1 cellular context compared by ENCODE assay signal in genomic region chr10:97640174-97640867, GRCh38.
A peak's percentile ranks its signal among the peaks of the same experiment; 100 is the strongest.
TF ChIP-seq lines count a peak whose summit lies in the region.

PI4K2A (plus strand) TSS chr10:97640671; CDS start chr10:97640743, 72 bp downstream.

TF ChIP-seq in SK-N-SH, 30 proteins besides CTCF, POLR2A, EP300 and RAD21 (continued from another document):
- TF ChIP-seq ZBTB33 (IDR thresholded peaks at IDR 0.05; ENCODE audit: borderline replicate concordance, low read depth) = no peak
- TF ChIP-seq CHD2 (IDR thresholded peaks at IDR 0.05; ENCODE audit: low read length, partially characterized antibody) = peak; percentile 56
- no peak for TF ChIP-seq SMC3 (IDR thresholded peaks at IDR 0.05; ENCODE audit: low read depth, low read length)
- no peak for TF ChIP-seq TEAD4 (IDR thresholded peaks at IDR 0.05; ENCODE audit: borderline replicate concordance, insufficient read depth)
- peak; percentile 37; the same call in 1 of the 2 replicates for TF ChIP-seq SIN3A (IDR thresholded peaks at IDR 0.05; ENCODE audit: borderline replicate concordance, low read depth, low read length)
- TF ChIP-seq NFIC (IDR thresholded peaks at IDR 0.05; ENCODE audit: borderline replicate concordance) = no peak
- TF ChIP-seq FOXM1 (IDR thresholded peaks at IDR 0.05; ENCODE audit: low read depth) = no peak
- no peak for TF ChIP-seq MEF2A (IDR thresholded peaks at IDR 0.05; ENCODE audit: borderline replicate concordance, low read depth)
- TF ChIP-seq, protein P1, sequence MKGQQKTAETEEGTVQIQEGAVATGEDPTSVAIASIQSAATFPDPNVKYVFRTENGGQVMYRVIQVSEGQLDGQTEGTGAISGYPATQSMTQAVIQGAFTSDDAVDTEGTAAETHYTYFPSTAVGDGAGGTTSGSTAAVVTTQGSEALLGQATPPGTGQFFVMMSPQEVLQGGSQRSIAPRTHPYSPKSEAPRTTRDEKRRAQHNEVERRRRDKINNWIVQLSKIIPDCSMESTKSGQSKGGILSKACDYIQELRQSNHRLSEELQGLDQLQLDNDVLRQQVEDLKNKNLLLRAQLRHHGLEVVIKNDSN (IDR thresholded peaks at IDR 0.05; ENCODE audit: borderline replicate concordance, low read depth) = no peak
- 0 out of 2 replicates have a peak, but pooled peaks have one; percentile 23 for TF ChIP-seq ELF1 (IDR thresholded peaks at IDR 0.05)
- TF ChIP-seq RCOR1 (IDR thresholded peaks at IDR 0.05; ENCODE audit: low read length) = 0 out of 2 replicates have a peak, but pooled peaks have one; percentile 30
- no peak for TF ChIP-seq GABPA (IDR thresholded peaks at IDR 0.05; ENCODE audit: low read depth)
- TF ChIP-seq MAX (IDR thresholded peaks at IDR 0.05; ENCODE audit: low read depth) = 0 out of 2 replicates have a peak, but pooled peaks have one; percentile 37
TF ChIP-seq in SK-N-SH: peak in this region for 12.
